ENCODE assay signal across 11 cellular contexts in the genomic region with DNA sequence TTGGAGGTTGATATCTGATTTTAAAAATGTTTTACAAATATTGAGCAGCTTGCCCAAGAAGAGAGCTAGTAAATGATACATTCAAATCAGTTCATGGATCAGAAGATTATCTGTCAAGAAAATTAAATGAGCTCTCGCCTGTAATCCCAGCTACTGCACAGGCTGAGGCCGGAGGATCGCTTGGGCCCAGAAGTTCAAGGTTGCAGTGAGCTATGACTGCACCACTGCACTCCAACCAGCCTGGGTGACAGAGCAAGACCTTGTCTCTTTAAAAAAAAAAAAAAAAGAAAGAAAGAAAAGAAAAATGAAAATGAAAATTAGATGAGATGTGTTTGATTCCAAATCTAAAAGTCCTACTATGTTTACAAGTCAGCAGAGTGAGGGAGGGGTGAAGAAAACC. TPM values are rescaled to one million over a fixed set of nuclear protein-coding genes. Genes with fewer than 3 reads are reported as not detected.
DNase-seq lines count a peak whose midpoint lies in the region; ATAC-seq and TF ChIP-seq lines count a peak whose summit lies in the region.
"Had no signal": no experiment of that assay in that cellular context is flagged by ENCODE, and none has a peak within 500 bp of the region (broad histone marks: within the 10 kb centered on the region; RNA-seq: fewer than 3 reads in every experiment).

No MANE protein-coding gene starts in this region.

- no peaks in the 10 kb centered on the region for H3K9me3 ChIP-seq in AG04450 (ENCODE audit: control insufficient read depth, insufficient read depth, low read length)

- H3K4me1 Mint-ChIP-seq in chondrocyte (ENCODE audit: low read depth) (peaks cover 55% of the 10 kb centered on the region), nephron (peaks cover 41% of the 10 kb centered on the region)

- H3K4me3 ChIP-seq in AG04450 (ENCODE audit: low read depth, low read length) = peak overlapping the region; percentile 83; the same call in 1 of the 2 replicates

- peak overlapping the region; percentile 92 for H3K4me3 Mint-ChIP-seq in chondrocyte (ENCODE audit: unreplicated experiment)
- H3K4me3 Mint-ChIP-seq in nephron = peak overlapping the region; percentile 95 to 97 (median 96)

- H3K27ac Mint-ChIP-seq in chondrocyte (ENCODE audit: unreplicated experiment) (peak overlapping the region; percentile 100), nephron (peak overlapping the region; percentile 59 to 100 (median 66))

- no peak for DNase-seq in AG04450 (ENCODE audit: low read depth, low spot score)
- peak; percentile 22 for DNase-seq in KBM-7
- no peak for DNase-seq in chondrocyte (ENCODE audit: low spot score)
- DNase-seq in C1 segment of cervical spinal cord (lab: John Stamatoyannopoulos, UW) = no peak
- DNase-seq: activated gamma-delta T cell treated with Interleukin-2 at 50 U/mL for 16 hours, COR-L47, left cardiac atrium had no signal

- in situ Hi-C loops in KBM-7 (cut with MboI; ENCODE audit: low pct_unique_long_range_greater_than_20kb, low sequenced_read_pairs) = no loop called here

- no peaks in the 10 kb centered on the region for H3K27me3 Mint-ChIP-seq in chondrocyte (ENCODE audit: low read depth)
- H3K27me3 Mint-ChIP-seq in nephron (ENCODE audit: low read depth) = no peaks in the 10 kb centered on the region

- H3K27me3 ChIP-seq in AG04450 (ENCODE audit: control insufficient read depth, insufficient read depth, low read length) = no peaks in the 10 kb centered on the region

- CTCF ChIA-PET in AG04450 (lab: Charles Lee) = interaction anchor here (0.6 to 1.5 kb wide), 4 partner anchors 61 to 531 kb away, joined by 4 to 11 read pairs (median 5); no protein-coding TSS in a partner anchor

- ATAC-seq in HG03139 (IDR thresholded peaks at IDR 0.05; ENCODE audit: unreplicated experiment) = no peak
- no peak for ATAC-seq in HG03095 (IDR thresholded peaks at IDR 0.05; ENCODE audit: unreplicated experiment)
- no peak for ATAC-seq in GM18858 (IDR thresholded peaks at IDR 0.05; ENCODE audit: unreplicated experiment)
- ATAC-seq: left cardiac atrium had no signal

- H3K9me3 Mint-ChIP-seq in chondrocyte (ENCODE audit: low read depth) (no peaks in the 10 kb centered on the region), nephron (no peaks in the 10 kb centered on the region)

- H3K36me3 Mint-ChIP-seq in chondrocyte (ENCODE audit: low read depth) = peaks cover 2% of the 10 kb centered on the region
- H3K36me3 Mint-ChIP-seq in nephron (ENCODE audit: low read depth) = no peaks in the 10 kb centered on the region

- POLR2A ChIA-PET in AG04450 (lab: Yijun Ruan, JAX) = no interaction called here

- TF ChIP-seq CTCF in AG04450 (IDR thresholded peaks at IDR 0.05; ENCODE audit: low read depth, low read length) = no peak
- TF ChIP-seq CTCF in chondrocyte (IDR thresholded peaks at IDR 0.05) = no peak
- no peak for TF ChIP-seq CTCF in nephron (IDR thresholded peaks at IDR 0.05; ENCODE audit: unreplicated experiment in 3 of 3)

- H3K27ac ChIP-seq in AG04450 (ENCODE audit: low read depth, low read length) = no peak overlapping the region

RNA-seq across cellular contexts. Expression of a gene that starts 2.4 kb away (rescaled TPM):
- 69.7 and 94.6 TPM in 2 replicates for polyA plus RNA-seq in AG04450 (2011; rRNA removed)
- polyA minus RNA-seq in AG04450 (2011; rRNA and poly(A)+ RNA removed) = 38.9 and 54.1 TPM in 2 replicates
- total RNA-seq in chondrocyte = 93.6 to 97.1 TPM (median 95.6 TPM) in 3 replicates

RNA-seq across cellular contexts. Expression of a gene that starts 46.2 kb away (rescaled TPM):
- 1.3 and 2.2 TPM in 2 replicates for polyA plus RNA-seq in AG04450 (2011; rRNA removed)
- polyA minus RNA-seq in AG04450 (2011; rRNA and poly(A)+ RNA removed) = 1.1 and 2.4 TPM in 2 replicates
- 1.8 to 2.3 TPM (median 2.2 TPM) in 3 replicates for total RNA-seq in chondrocyte
